In the genomic region with DNA sequence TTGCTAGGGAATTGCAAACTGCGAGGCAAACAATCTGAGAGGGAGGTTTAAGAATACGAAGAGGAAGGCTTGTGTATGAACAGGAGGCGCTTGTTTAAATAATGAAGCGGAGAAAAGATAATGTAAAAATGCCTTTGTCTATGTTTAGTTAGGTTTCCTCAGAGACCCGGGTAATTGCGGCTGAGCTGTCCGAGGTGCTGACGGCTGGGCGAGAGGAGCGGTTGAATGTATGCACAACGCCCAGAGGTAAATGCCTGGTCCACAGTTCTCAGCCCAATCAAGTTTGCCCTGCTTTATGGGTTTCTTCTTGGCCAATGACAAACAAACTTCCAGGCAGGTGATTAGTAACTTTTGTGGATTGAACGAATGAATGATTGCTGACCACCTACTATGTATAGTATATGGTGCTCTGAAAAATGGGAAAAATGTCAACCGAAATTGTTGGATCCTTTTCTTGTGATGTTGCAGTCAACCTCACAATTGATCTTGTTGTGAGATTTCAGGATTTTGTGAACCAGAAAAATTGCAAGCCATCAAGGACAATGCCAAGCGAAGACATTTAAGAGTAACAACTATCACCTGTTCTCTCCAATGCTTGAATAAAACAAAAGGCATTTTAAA, we compare ENCODE assay signal across 8 cellular contexts.
DNase-seq lines count a peak whose midpoint lies in the region; ATAC-seq and FAIRE-seq lines count a peak whose summit lies in the region.

No MANE protein-coding gene starts in this region.

- no peaks in the 10 kb centered on the region for H3K36me3 Mint-ChIP-seq in activated naive CD4-positive, alpha-beta T cell treated with anti-CD3 and anti-CD28 coated beads, Interleukin-2, amount 10 ng/mL, durations not matched to agents 7 days and 5 days

- ATAC-seq in GM21367 (IDR thresholded peaks at IDR 0.05; ENCODE audit: unreplicated experiment): no peak
- ATAC-seq in HG03378 (IDR thresholded peaks at IDR 0.05; ENCODE audit: unreplicated experiment): no peak

- H3K9me3 Mint-ChIP-seq in activated naive CD4-positive, alpha-beta T cell treated with anti-CD3 and anti-CD28 coated beads, Interleukin-2, amount 10 ng/mL, durations not matched to agents 7 days and 5 days: no peaks in the 10 kb centered on the region

- no peak for FAIRE-seq in urothelium cell line (lab: Jason Lieb, UNC)

- H3K4me1 Mint-ChIP-seq in activated naive CD4-positive, alpha-beta T cell treated with anti-CD3 and anti-CD28 coated beads, Interleukin-2, amount 10 ng/mL, durations not matched to agents 7 days and 5 days: no peaks in the 10 kb centered on the region

- H3K27me3 Mint-ChIP-seq in activated naive CD4-positive, alpha-beta T cell treated with anti-CD3 and anti-CD28 coated beads, Interleukin-2, amount 10 ng/mL, durations not matched to agents 7 days and 5 days: peaks cover 19% of the 10 kb centered on the region

- no peak overlapping the region for H3K27ac Mint-ChIP-seq in activated naive CD4-positive, alpha-beta T cell treated with anti-CD3 and anti-CD28 coated beads, Interleukin-2, amount 10 ng/mL, durations not matched to agents 7 days and 5 days

- DNase-seq in ELF-1 (ENCODE audit: low read depth, low spot score): peak; percentile 66
- peak; percentile 26 for DNase-seq in NAMALWA (ENCODE audit: low spot score)
- DNase-seq in activated naive CD4-positive, alpha-beta T cell treated with anti-CD3 and anti-CD28 coated beads, Interleukin-2, amount 10 ng/mL, durations not matched to agents 7 days and 5 days: peak; percentile 75
- DNase-seq in islet precursor cell: peak; percentile 82
- peak; percentile 73 for DNase-seq in urothelium cell line (ENCODE audit: low spot score)
- DNase-seq in NCI-H2081 treated with DMSO at 0.1 percent for 48 hours (lab: John Stamatoyannopoulos, UW): no peak

- CTCF ChIA-PET in activated naive CD4-positive, alpha-beta T cell treated with anti-CD3 and anti-CD28 coated beads, Interleukin-2, amount 10 ng/mL, durations not matched to agents 7 days and 5 days (lab: Charles Lee): no interaction called here

- no peak overlapping the region for H3K4me3 Mint-ChIP-seq in activated naive CD4-positive, alpha-beta T cell treated with anti-CD3 and anti-CD28 coated beads, Interleukin-2, amount 10 ng/mL, durations not matched to agents 7 days and 5 days
